Comparison of ENCODE assay signal across 8 cellular contexts in genomic region chrX:153946910-153947769, GRCh38. TPM values are rescaled to one million over a fixed set of nuclear protein-coding genes. Genes with fewer than 3 reads are reported as not detected.
A peak's percentile ranks its signal among the peaks of the same experiment; 100 is the strongest.
DNase-seq lines count a peak whose midpoint lies in the region; ATAC-seq, FAIRE-seq and TF ChIP-seq lines count a peak whose summit lies in the region.

No MANE protein-coding gene starts in this region.

- H3K9me3 Mint-ChIP-seq in activated T-helper 2 cell treated with anti-CD3 and anti-CD28 coated beads, Interferon-gamma antibody, Interleukin-2, Interleukin-4, amounts not matched to agents 10 μg/mL and 5 μg/mL and 100 μg/mL, durations not matched to agents 14 hours and 24 hours and 36 hours: no peaks in the 10 kb centered on the region
- no peaks in the 10 kb centered on the region for H3K9me3 Mint-ChIP-seq in neural progenitor cell

- H3K9me3 ChIP-seq in neural progenitor cell (ENCODE audit: low read depth) (no peaks in the 10 kb centered on the region), upper lobe of right lung (no peaks in the 10 kb centered on the region)

- peaks cover 14% of the 10 kb centered on the region for H3K4me1 Mint-ChIP-seq in activated T-helper 2 cell treated with anti-CD3 and anti-CD28 coated beads, Interferon-gamma antibody, Interleukin-2, Interleukin-4, amounts not matched to agents 10 μg/mL and 5 μg/mL and 100 μg/mL, durations not matched to agents 14 hours and 24 hours and 36 hours (ENCODE audit: low read depth)
- H3K4me1 Mint-ChIP-seq in neural progenitor cell: peaks cover 29% of the 10 kb centered on the region

- H3K27me3 Mint-ChIP-seq in activated T-helper 2 cell treated with anti-CD3 and anti-CD28 coated beads, Interferon-gamma antibody, Interleukin-2, Interleukin-4, amounts not matched to agents 10 μg/mL and 5 μg/mL and 100 μg/mL, durations not matched to agents 14 hours and 24 hours and 36 hours (ENCODE audit: low read depth): no peaks in the 10 kb centered on the region
- H3K27me3 Mint-ChIP-seq in neural progenitor cell (ENCODE audit: insufficient read depth, low read depth): peaks cover 12% of the 10 kb centered on the region

- H3K27me3 ChIP-seq in neural progenitor cell (no peaks in the 10 kb centered on the region), upper lobe of right lung (no peaks in the 10 kb centered on the region)

- peaks cover under 1% of the 10 kb centered on the region for H3K79me2 ChIP-seq in neural progenitor cell (ENCODE audit: low read depth)

- H3K4me3 ChIP-seq in fibroblast of mammary gland (ENCODE audit: control insufficient read depth, low read depth, low read length) (no peak overlapping the region), neural progenitor cell (no peak overlapping the region), upper lobe of right lung (no peak overlapping the region)

- H3K27ac ChIP-seq in neural progenitor cell (peak overlapping the region; percentile 80), upper lobe of right lung (peak overlapping the region; percentile 47)

- peaks cover 29% of the 10 kb centered on the region for H3K36me3 Mint-ChIP-seq in activated T-helper 2 cell treated with anti-CD3 and anti-CD28 coated beads, Interferon-gamma antibody, Interleukin-2, Interleukin-4, amounts not matched to agents 10 μg/mL and 5 μg/mL and 100 μg/mL, durations not matched to agents 14 hours and 24 hours and 36 hours (ENCODE audit: low read depth)
- peaks cover 21% of the 10 kb centered on the region for H3K36me3 Mint-ChIP-seq in neural progenitor cell

- H3K4me1 ChIP-seq in neural progenitor cell (peaks cover 6% of the 10 kb centered on the region), upper lobe of right lung (peaks cover 3% of the 10 kb centered on the region)

- H3K4me2 ChIP-seq in neural progenitor cell: no peak overlapping the region

- intact Hi-C loops in activated T-helper 2 cell treated with anti-CD3 and anti-CD28 coated beads, Interferon-gamma antibody, Interleukin-2, Interleukin-4, amounts not matched to agents 10 μg/mL and 5 μg/mL and 100 μg/mL, durations not matched to agents 14 hours and 24 hours and 36 hours (cut with micrococcal nuclease): loop anchor here (1.0 kb wide), 1 partner anchor 19 kb away; no protein-coding TSS in a partner anchor
- intact Hi-C loops in upper lobe of right lung (cut with DNase I): no loop called here

- peak overlapping the region; percentile 82 for H3K27ac Mint-ChIP-seq in activated T-helper 2 cell treated with anti-CD3 and anti-CD28 coated beads, Interferon-gamma antibody, Interleukin-2, Interleukin-4, amounts not matched to agents 10 μg/mL and 5 μg/mL and 100 μg/mL, durations not matched to agents 14 hours and 24 hours and 36 hours
- H3K27ac Mint-ChIP-seq in neural progenitor cell: peak overlapping the region; percentile 81

- no peak for FAIRE-seq in D721Med (lab: Jason Lieb, UNC)

- ATAC-seq in GM21786 (IDR thresholded peaks at IDR 0.05; ENCODE audit: unreplicated experiment): peak; percentile 80
- ATAC-seq in upper lobe of right lung: peak; percentile 90

- no peak overlapping the region for H3K9ac ChIP-seq in neural progenitor cell

- DNase-seq in D721Med (ENCODE audit: insufficient read length, low spot score): peak; percentile 58
- DNase-seq in LoVo (ENCODE audit: low spot score): peak; percentile 53
- peak; percentile 92 for DNase-seq in RKO (ENCODE audit: low spot score)
- peak; percentile 71 for DNase-seq in activated T-helper 2 cell treated with anti-CD3 and anti-CD28 coated beads, Interferon-gamma antibody, Interleukin-2, Interleukin-4, amounts not matched to agents 10 μg/mL and 5 μg/mL and 100 μg/mL, durations not matched to agents 14 hours and 24 hours and 36 hours (ENCODE audit: low spot score)
- DNase-seq in fibroblast of mammary gland (ENCODE audit: low read depth): peak; percentile 85
- peak; percentile 85 for DNase-seq in neural progenitor cell (ENCODE audit: low spot score)
- DNase-seq in upper lobe of right lung: peak; percentile 85

- H3K4me3 Mint-ChIP-seq in activated T-helper 2 cell treated with anti-CD3 and anti-CD28 coated beads, Interferon-gamma antibody, Interleukin-2, Interleukin-4, amounts not matched to agents 10 μg/mL and 5 μg/mL and 100 μg/mL, durations not matched to agents 14 hours and 24 hours and 36 hours (ENCODE audit: low read depth): no peak overlapping the region
- peak overlapping the region; percentile 31 for H3K4me3 Mint-ChIP-seq in neural progenitor cell

- H3K36me3 ChIP-seq in neural progenitor cell (no peaks in the 10 kb centered on the region), upper lobe of right lung (peaks cover 29% of the 10 kb centered on the region)

- no peaks in the 10 kb centered on the region for H4K20me1 ChIP-seq in neural progenitor cell (ENCODE audit: low read depth)

- TF ChIP-seq CTCF in D721Med (IDR thresholded peaks at IDR 0.05; ENCODE audit: insufficient read depth, missing control alignments) (peak; percentile 62), fibroblast of mammary gland (conservative IDR thresholded peaks at IDR 0.05; ENCODE audit: control insufficient read depth, insufficient read depth, low read depth, low read length) (peak; percentile 88), neural progenitor cell (IDR thresholded peaks at IDR 0.05) (peak; percentile 75), upper lobe of right lung (IDR thresholded peaks at IDR 0.05) (peak; percentile 75)

- H3F3A ChIP-seq in neural progenitor cell (ENCODE audit: low read depth): peaks cover 26% of the 10 kb centered on the region

- H2AFZ ChIP-seq in neural progenitor cell (replicated peaks): no peak overlapping the region

RNA-seq across cellular contexts. Expression of gene RENBP, which starts 2.7 kb away (rescaled TPM):
- total RNA-seq in activated T-helper 2 cell treated with anti-CD3 and anti-CD28 coated beads, Interferon-gamma antibody, Interleukin-2, Interleukin-4, amounts not matched to agents 10 μg/mL and 5 μg/mL and 100 μg/mL, durations not matched to agents 14 hours and 24 hours and 36 hours: 11.4 and 12.4 TPM in 2 replicates
- total RNA-seq in neural progenitor cell (ENCODE audit: low replicate concordance) (5.4 and 9.3 TPM in 2 replicates), upper lobe of right lung (46.4 TPM)

RNA-seq across cellular contexts. Expression of gene NAA10, which starts 12.3 kb away (rescaled TPM):
- 127 and 128 TPM in 2 replicates for total RNA-seq in activated T-helper 2 cell treated with anti-CD3 and anti-CD28 coated beads, Interferon-gamma antibody, Interleukin-2, Interleukin-4, amounts not matched to agents 10 μg/mL and 5 μg/mL and 100 μg/mL, durations not matched to agents 14 hours and 24 hours and 36 hours
- 55.5 and 113 TPM in 2 replicates for total RNA-seq in neural progenitor cell (ENCODE audit: low replicate concordance)
- total RNA-seq in upper lobe of right lung: 84.6 TPM

RNA-seq across cellular contexts. Expression of gene ARHGAP4, which starts 21.1 kb away (rescaled TPM):
- total RNA-seq in activated T-helper 2 cell treated with anti-CD3 and anti-CD28 coated beads, Interferon-gamma antibody, Interleukin-2, Interleukin-4, amounts not matched to agents 10 μg/mL and 5 μg/mL and 100 μg/mL, durations not matched to agents 14 hours and 24 hours and 36 hours: 128 and 135 TPM in 2 replicates
- total RNA-seq in neural progenitor cell (ENCODE audit: low replicate concordance) (5.1 and 17.9 TPM in 2 replicates), upper lobe of right lung (69.8 TPM)

RNA-seq across cellular contexts. Expression of gene HCFC1, which starts 24.5 kb away (rescaled TPM):
- total RNA-seq in activated T-helper 2 cell treated with anti-CD3 and anti-CD28 coated beads, Interferon-gamma antibody, Interleukin-2, Interleukin-4, amounts not matched to agents 10 μg/mL and 5 μg/mL and 100 μg/mL, durations not matched to agents 14 hours and 24 hours and 36 hours: 107 and 108 TPM in 2 replicates
- total RNA-seq in neural progenitor cell (ENCODE audit: low replicate concordance): 20.7 and 57.7 TPM in 2 replicates
- total RNA-seq in upper lobe of right lung: 47.5 TPM

RNA-seq across cellular contexts. Expression of gene TMEM187, which starts 25.4 kb away (rescaled TPM):
- total RNA-seq in activated T-helper 2 cell treated with anti-CD3 and anti-CD28 coated beads, Interferon-gamma antibody, Interleukin-2, Interleukin-4, amounts not matched to agents 10 μg/mL and 5 μg/mL and 100 μg/mL, durations not matched to agents 14 hours and 24 hours and 36 hours: 2.1 and 2.7 TPM in 2 replicates
- 2.4 and 6.8 TPM in 2 replicates for total RNA-seq in neural progenitor cell (ENCODE audit: low replicate concordance)
- 9.0 TPM for total RNA-seq in upper lobe of right lung
